In the genomic region with DNA sequence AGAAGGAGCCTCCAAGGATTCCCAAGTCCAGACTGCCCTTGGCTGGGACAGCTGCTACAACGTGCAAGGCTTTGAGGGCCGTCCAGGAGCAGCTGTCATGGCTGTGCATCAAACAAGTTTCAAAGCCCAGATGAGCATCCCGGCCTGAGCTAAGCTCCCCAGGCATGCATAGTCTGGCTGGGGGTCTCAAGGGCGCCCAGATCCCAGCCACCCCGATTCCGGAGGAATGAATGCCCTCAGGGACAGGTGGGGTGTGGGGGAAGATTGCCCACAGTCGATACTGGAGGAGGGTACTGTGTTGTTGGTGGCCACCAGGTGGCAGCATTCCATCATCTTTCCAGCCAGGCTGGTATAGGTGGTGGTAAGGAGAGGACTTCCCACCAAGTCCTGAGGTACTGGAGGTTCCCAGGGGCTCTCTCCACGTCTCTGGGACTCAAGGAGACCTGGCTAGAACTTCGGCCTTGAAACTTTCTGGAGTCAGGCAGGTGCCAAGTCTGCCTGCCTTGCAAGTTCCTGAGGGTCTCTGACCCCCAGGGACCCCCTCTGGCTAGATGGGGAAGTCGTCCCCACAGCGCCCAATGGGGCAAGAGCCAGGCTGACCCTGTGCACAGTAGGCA, we compare ENCODE assay signal across 8 cellular contexts. TPM values are rescaled to one million over a fixed set of nuclear protein-coding genes. Genes with fewer than 3 reads are reported as not detected.
DNase-seq lines count a peak whose midpoint lies in the region; FAIRE-seq and TF ChIP-seq lines count a peak whose summit lies in the region.

No MANE protein-coding gene starts in this region.

- DNase-seq in GM12891 (ENCODE audit: insufficient read length, low spot score), result peak; percentile 79
- DNase-seq in HuH-7.5 (ENCODE audit: low spot score), result peak; percentile 96
- peak; percentile 50 to 53 for DNase-seq in SHP77 (lab: John Stamatoyannopoulos, UW)
- peak in 3 of 4 experiments; percentile 37 to 58 (median 49) for DNase-seq in activated naive CD4-positive, alpha-beta T cell (lab: John Stamatoyannopoulos, UW)
- peak; percentile 86 for DNase-seq in glomerular visceral epithelial cell (ENCODE audit: extremely low spot score)
- DNase-seq in posterior vena cava (ENCODE audit: low spot score), result peak; percentile 91
- peak; percentile 88 for DNase-seq in urothelium cell line (ENCODE audit: low spot score)

- intact Hi-C loops in posterior vena cava (cut with DNase I), result loop anchor here (1.0 to 2.0 kb wide), 2 partner anchors 67 to 68 kb away; no protein-coding TSS in a partner anchor

- peak; percentile 66 for TF ChIP-seq POLR2A in GM12891 (IDR thresholded peaks at IDR 0.05; ENCODE audit: low read depth, low read length)

- FAIRE-seq in A204.1 (lab: Jason Lieb, UNC) (peak; percentile 43), GM12891 (lab: Jason Lieb, UNC) (peak; percentile 98), urothelium cell line (lab: Jason Lieb, UNC) (peak; percentile 82)

TF ChIP-seq in GM12891, 5 proteins besides CTCF, POLR2A, EP300 and RAD21:
- TF ChIP-seq SPI1 (IDR thresholded peaks at IDR 0.05; ENCODE audit: low read depth, low read length) (no peak), POLR2AphosphoS5 (IDR thresholded peaks at IDR 0.05; ENCODE audit: low read depth, low read length) (peak; percentile 57; the same call in 1 of the 2 replicates), PAX5 (IDR thresholded peaks at IDR 0.05; ENCODE audit: insufficient read depth, low read length, severe bottlenecking) (no peak), POU2F2 (IDR thresholded peaks at IDR 0.05; ENCODE audit: low read depth, low read length) (peak; percentile 45; the same call in 1 of the 2 replicates)

RNA-seq across cellular contexts. Expression of a gene that starts 32.8 kb away (rescaled TPM):
- polyA plus RNA-seq in GM12891 (2012; ENCODE audit: low read depth, missing spikeins), result 67.4 TPM
- total RNA-seq in posterior vena cava, result 100 to 1,000 TPM in 1 of 2 donors, 10 to 100 TPM in 1; 83.5 to 108 TPM

RNA-seq across cellular contexts. Expression of a gene that starts 33.6 kb away (rescaled TPM):
- 0.19 TPM for polyA plus RNA-seq in GM12891 (2012; ENCODE audit: low read depth, missing spikeins)
- total RNA-seq in posterior vena cava, result 10 to 100 TPM; 27.8 to 48.0 TPM

Comparison
In these comparisons a context has a peak if more than half of its experiments do, and no peak if none do; other contexts are left out.
1. Peak in every context shown above with its lines: DNase-seq.